34 cellular contexts compared by ENCODE assay signal in the genomic region with DNA sequence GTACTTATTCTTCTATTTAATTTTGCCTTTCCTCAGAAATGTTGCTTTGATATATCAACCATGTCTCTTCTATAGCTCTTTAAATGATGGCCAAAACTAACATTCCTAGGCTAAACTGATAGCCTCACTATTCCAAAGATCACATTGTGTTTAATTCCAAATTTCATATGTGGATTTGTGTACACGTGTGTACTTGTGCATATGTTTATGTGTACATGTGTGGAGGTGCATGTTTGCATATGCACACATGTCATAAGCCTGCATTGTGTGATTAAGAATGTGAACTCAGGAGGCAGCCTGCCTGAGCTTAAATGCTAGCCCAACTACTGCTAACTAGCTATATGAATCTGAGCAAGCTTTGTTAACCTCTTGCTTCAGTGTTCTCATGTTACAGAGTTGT.
"Had no signal": no experiment of that assay in that cellular context is flagged by ENCODE, and none has a peak within 500 bp of the region (broad histone marks: within the 10 kb centered on the region; RNA-seq: fewer than 3 reads in every experiment).

No MANE protein-coding gene starts in this region.

- H3K36me3 ChIP-seq: adrenal gland, brain microvascular endothelial cell, breast epithelium had no signal

- DNase-seq: activated B cell treated with CpG ODN at 0.5 μM for 24 hours; activated CD4-positive, alpha-beta memory T cell treated with anti-CD3 and anti-CD28 coated beads for 36 hours; activated CD4-positive, alpha-beta T cell treated with anti-CD3 and anti-CD28 coated beads for 4 hours; activated CD4-positive, alpha-beta T cell treated with anti-CD3 and anti-CD28 coated beads, Interleukin-2, amount 10 ng/mL, durations not matched to agents 24 days and 14 days; activated CD4-positive, alpha-beta T cell treated with anti-CD3 and anti-CD28 coated beads, Interleukin-2, amount 50 U/mL, for 1 hour; activated CD4-positive, alpha-beta T cell treated with anti-CD3 and anti-CD28 coated beads, Interleukin-2, amount 50 U/mL, for 4 hours; activated CD4-positive, CD25-positive, alpha-beta regulatory T cell treated with anti-CD3 and anti-CD28 coated beads, Interleukin-2, amount 50 U/mL, for 72 hours; activated CD8-positive, alpha-beta memory T cell treated with anti-CD3 and anti-CD28 coated beads, Interleukin-2, amount 50 U/mL, for 4 hours; activated CD8-positive, alpha-beta T cell treated with anti-CD3 and anti-CD28 coated beads for 36 hours; activated effector memory CD4-positive, alpha-beta T cell treated with anti-CD3 and anti-CD28 coated beads, Interleukin-2, amount 50 U/mL, for 16 hours; activated gamma-delta T cell treated with Interleukin-2 at 50 U/mL for 16 hours; activated naive CD4-positive, alpha-beta T cell; activated naive CD4-positive, alpha-beta T cell treated with anti-CD3 and anti-CD28 coated beads for 36 hours; activated naive CD4-positive, alpha-beta T cell treated with anti-CD3 and anti-CD28 coated beads, Interleukin-2, amount 50 U/mL, for 16 hours; activated naive CD8-positive, alpha-beta T cell treated with anti-CD3 and anti-CD28 coated beads for 36 hours; activated T-cell treated with anti-CD3 and anti-CD28 coated beads for 4 hours; activated T-cell treated with anti-CD3 and anti-CD28 coated beads, Interleukin-2, amount 50 U/mL, for 1 hour; activated T-cell treated with anti-CD3 and anti-CD28 coated beads, Interleukin-2, amount 50 U/mL, for 4 hours; activated T-cell treated with anti-CD3 and anti-CD28 coated beads, Interleukin-2, amount 50 U/mL, for 72 hours; adrenal gland; amniotic stem cell; aorta; body of pancreas; brain microvascular endothelial cell; central memory CD4-positive, alpha-beta T cell; T-helper 1 cell; T-helper 2 cell; T-helper 9 cell had no signal

- FAIRE-seq: astrocyte, TTC549 had no signal

- ATAC-seq: activated CD8-positive, alpha-beta T cell treated with anti-CD3 and anti-CD28 coated beads for 36 hours; activated naive CD4-positive, alpha-beta T cell treated with anti-CD3 and anti-CD28 coated beads, Interleukin-2, amount 50 U/mL, for 72 hours; activated T-cell treated with anti-CD3 and anti-CD28 coated beads, Interleukin-2, amount 50 U/mL, for 4 hours; activated T-cell treated with anti-CD3 and anti-CD28 coated beads, Interleukin-2, amount 50 U/mL, for 72 hours; activated T-helper 17 cell treated with anti-CD3 and anti-CD28 coated beads, Interleukin-2, amount 50 U/mL, for 72 hours; body of pancreas had no signal

- H3K27ac ChIP-seq: adrenal gland, body of pancreas, brain microvascular endothelial cell, breast epithelium, VCaP had no signal

- H3K9me3 ChIP-seq: adrenal gland, body of pancreas, breast epithelium had no signal

- H3K4me1 ChIP-seq: body of pancreas, breast epithelium had no signal

- H3K4me3 ChIP-seq: adrenal gland, body of pancreas, breast epithelium had no signal

- H3K27me3 ChIP-seq: adrenal gland, brain microvascular endothelial cell, breast epithelium had no signal
